9 cellular contexts compared by ENCODE assay signal in the genomic region with DNA sequence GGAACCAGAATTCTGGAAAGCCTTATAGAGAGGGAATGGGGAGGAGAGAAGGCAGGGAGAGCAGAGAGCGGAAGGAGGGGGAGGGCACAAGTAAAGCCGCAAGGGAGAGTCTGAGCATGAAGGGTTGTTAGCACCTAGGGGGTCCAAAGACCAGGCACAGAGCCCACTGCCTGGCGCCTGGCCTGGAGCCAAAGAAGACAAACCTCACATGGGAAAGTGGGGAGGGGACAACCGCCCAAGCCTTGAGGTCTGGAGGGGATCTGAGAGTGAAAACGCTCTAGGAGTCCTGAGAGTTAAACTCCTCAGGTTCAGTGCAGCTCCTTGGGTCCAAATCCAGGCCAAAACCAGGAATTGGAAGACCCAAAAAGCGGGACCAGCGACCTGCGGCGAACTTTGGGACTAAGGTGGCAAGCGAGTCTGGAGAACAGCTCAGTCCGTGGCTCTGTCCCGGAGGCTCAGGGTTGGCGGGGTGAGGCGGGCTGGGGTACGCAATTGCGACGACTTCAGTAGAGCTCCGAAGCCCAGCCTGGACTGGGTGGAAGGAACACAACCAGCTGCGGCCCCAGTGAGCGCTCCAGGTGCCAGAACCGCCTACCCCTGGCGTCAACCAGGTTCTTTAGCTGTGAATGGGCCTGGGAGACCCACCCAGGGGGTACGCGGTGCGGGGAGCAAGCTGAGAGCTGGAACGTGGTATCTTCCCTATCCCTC. TPM values are rescaled to one million over a fixed set of nuclear protein-coding genes. Genes with fewer than 3 reads are reported as not detected.
DNase-seq lines count a peak whose midpoint lies in the region; ATAC-seq and TF ChIP-seq lines count a peak whose summit lies in the region.
"Had no signal": no experiment of that assay in that cellular context is flagged by ENCODE, and none has a peak within 500 bp of the region (broad histone marks: within the 10 kb centered on the region; RNA-seq: fewer than 3 reads in every experiment).

No MANE protein-coding gene starts in this region.

- intact Hi-C loops in colonic mucosa (cut with DNase I) = loop anchor here (5.0 kb wide), 2 partner anchors 45 to 100 kb away; no protein-coding TSS in a partner anchor

- no peaks in the 10 kb centered on the region for H3F3A ChIP-seq in Loucy (ENCODE audit: low read depth)

- ATAC-seq in CD4-positive, CD25-positive, alpha-beta regulatory T cell (ENCODE audit: low read depth in 2 of 2) = no peak
- no peak for ATAC-seq in esophagus mucosa

- H3K27me3 Mint-ChIP-seq in CD4-positive, CD25-positive, alpha-beta regulatory T cell = peaks cover 27% of the 10 kb centered on the region
- H3K27me3 Mint-ChIP-seq in nephron (ENCODE audit: low read depth) = peaks cover 31% of the 10 kb centered on the region

- H3K27me3 ChIP-seq in CD4-positive, CD25-positive, alpha-beta regulatory T cell (ENCODE audit: control insufficient read depth, insufficient read depth, low read length) = peaks cover 10% of the 10 kb centered on the region
- H3K27me3 ChIP-seq in Loucy (ENCODE audit: insufficient read depth, low read length, poor library complexity, severe bottlenecking) (no peaks in the 10 kb centered on the region), colonic mucosa (no peaks in the 10 kb centered on the region)

- H3K9ac ChIP-seq in Loucy (ENCODE audit: low read depth, low read length, poor library complexity, severe bottlenecking) (peak overlapping the region; percentile 12), colonic mucosa (ENCODE audit: low read depth in 2 of 2, low read length in 2 of 2) (peak overlapping the region in 1 of 2 donors; percentile 70)

- peaks cover 13% of the 10 kb centered on the region for H4K20me1 ChIP-seq in Loucy (ENCODE audit: insufficient read depth, low read length, poor library complexity, severe bottlenecking)

- peaks cover 12 to 38% (median 23%) of the 10 kb centered on the region in 4 donors for H3K4me1 Mint-ChIP-seq in CD4-positive, CD25-positive, alpha-beta regulatory T cell
- H3K4me1 Mint-ChIP-seq in nephron = peaks cover 46% of the 10 kb centered on the region

- H3K9me2 ChIP-seq in Loucy (replicated peaks; ENCODE audit: low read depth, low read length) = no peaks in the 10 kb centered on the region

- peak overlapping the region; percentile 38 to 62 (median 60) for H3K27ac Mint-ChIP-seq in CD4-positive, CD25-positive, alpha-beta regulatory T cell
- H3K27ac Mint-ChIP-seq in nephron = peak overlapping the region in 2 of 3 experiments; percentile 20 to 55

- peak overlapping the region; percentile 51 for H3K4me3 ChIP-seq in CD4-positive, CD25-positive, alpha-beta regulatory T cell (ENCODE audit: low read depth, low read length)
- H3K4me3 ChIP-seq in Loucy (ENCODE audit: low read length, poor library complexity, severe bottlenecking) (peak overlapping the region; percentile 60), colonic mucosa (peak overlapping the region; percentile 39)

- peaks cover 39% of the 10 kb centered on the region for H3K79me2 ChIP-seq in Loucy (ENCODE audit: insufficient read depth, low read length)

- no peaks in the 10 kb centered on the region for H3K9me3 Mint-ChIP-seq in CD4-positive, CD25-positive, alpha-beta regulatory T cell
- no peaks in the 10 kb centered on the region for H3K9me3 Mint-ChIP-seq in nephron

- peak overlapping the region; percentile 65 to 92 (median 87) for H3K4me3 Mint-ChIP-seq in CD4-positive, CD25-positive, alpha-beta regulatory T cell
- H3K4me3 Mint-ChIP-seq in nephron = peak overlapping the region; percentile 74 to 80 (median 76)

- DNase-seq in CD4-positive, CD25-positive, alpha-beta regulatory T cell = no peak
- DNase-seq in colonic mucosa (no peak), HCEC 1CT (no peak), epidermal melanocyte (ENCODE audit: insufficient read length, low spot score) (no peak), NCI-H510A treated with DMSO at 0.1 percent for 48 hours (lab: John Stamatoyannopoulos, UW) (no peak)

- H3K36me3 Mint-ChIP-seq in CD4-positive, CD25-positive, alpha-beta regulatory T cell = no peaks in the 10 kb centered on the region
- H3K36me3 Mint-ChIP-seq in nephron (ENCODE audit: low read depth) = peaks cover 5% of the 10 kb centered on the region

- H3K9me3 ChIP-seq in CD4-positive, CD25-positive, alpha-beta regulatory T cell (ENCODE audit: control insufficient read depth in 2 of 2, low read length in 2 of 2) = no peaks in the 10 kb centered on the region
- H3K9me3 ChIP-seq in Loucy (ENCODE audit: insufficient read depth, low read depth, low read length) = no peaks in the 10 kb centered on the region
- no peaks in the 10 kb centered on the region for H3K9me3 ChIP-seq in colonic mucosa

- no peaks in the 10 kb centered on the region for H3K36me3 ChIP-seq in CD4-positive, CD25-positive, alpha-beta regulatory T cell (ENCODE audit: control insufficient read depth, insufficient read depth, low read length)
- H3K36me3 ChIP-seq in Loucy (ENCODE audit: insufficient read depth, low read length) (no peaks in the 10 kb centered on the region), colonic mucosa (no peaks in the 10 kb centered on the region)

- H2AFZ ChIP-seq in Loucy (ENCODE audit: low read length) = no peak overlapping the region

- H3K27ac ChIP-seq in CD4-positive, CD25-positive, alpha-beta regulatory T cell (ENCODE audit: insufficient read depth, low read length, poor library complexity, severe bottlenecking) = peak overlapping the region; percentile 60
- peak overlapping the region; percentile 63 for H3K27ac ChIP-seq in colonic mucosa

- no peak for TF ChIP-seq CTCF in Loucy (conservative IDR thresholded peaks at IDR 0.05; ENCODE audit: low read length)
- no peak for TF ChIP-seq CTCF in colonic mucosa (IDR thresholded peaks at IDR 0.05)
- TF ChIP-seq CTCF in nephron (IDR thresholded peaks at IDR 0.05; ENCODE audit: unreplicated experiment in 3 of 3) = no peak

- H3K4me2 ChIP-seq in Loucy (ENCODE audit: low read depth, low read length, poor library complexity, severe bottlenecking) = peak overlapping the region; percentile 79

- peaks cover 24% of the 10 kb centered on the region for H3K4me1 ChIP-seq in CD4-positive, CD25-positive, alpha-beta regulatory T cell (ENCODE audit: control insufficient read depth, insufficient read depth, low read length, poor library complexity, severe bottlenecking)
- H3K4me1 ChIP-seq in Loucy (ENCODE audit: insufficient read depth, low read length, poor library complexity, severe bottlenecking) (peaks cover 30% of the 10 kb centered on the region), colonic mucosa (peaks cover 5% of the 10 kb centered on the region)

RNA-seq across cellular contexts. Expression of gene INAFM2, which starts 0.8 kb away (rescaled TPM):
- 10.0 TPM for total RNA-seq in CD4-positive, CD25-positive, alpha-beta regulatory T cell
- 1 to 10 TPM in 3 of 4 donors, under 1 TPM in 1; 0.67 to 2.2 (median 1.7) TPM for polyA plus RNA-seq in CD4-positive, CD25-positive, alpha-beta regulatory T cell
- total RNA-seq in colonic mucosa = 10 to 100 TPM; 10.8 to 28.6 TPM
- total RNA-seq in esophagus mucosa = 7.1 TPM

RNA-seq across cellular contexts. Expression of gene PLCB2, which starts 14.9 kb away (rescaled TPM):
- 305 TPM for total RNA-seq in CD4-positive, CD25-positive, alpha-beta regulatory T cell
- 10 to 100 TPM; 17.3 to 24.6 (median 19.8) TPM for polyA plus RNA-seq in CD4-positive, CD25-positive, alpha-beta regulatory T cell
- 1 to 10 TPM; 5.7 to 9.5 TPM for total RNA-seq in colonic mucosa
- 4.2 TPM for total RNA-seq in esophagus mucosa

RNA-seq across cellular contexts. Expression of gene CCDC9B, which starts 18.1 kb away (rescaled TPM):
- 3.7 TPM for total RNA-seq in CD4-positive, CD25-positive, alpha-beta regulatory T cell
- under 1 TPM in 1 of 4 donors, not detected in 3; 0.10 TPM for polyA plus RNA-seq in CD4-positive, CD25-positive, alpha-beta regulatory T cell
- total RNA-seq in colonic mucosa (10 to 100 TPM; 13.1 to 28.7 TPM), esophagus mucosa (21.3 TPM)

RNA-seq across cellular contexts. Expression of gene PHGR1, which starts 28.1 kb away (rescaled TPM):
- not detected for total RNA-seq in CD4-positive, CD25-positive, alpha-beta regulatory T cell
- not detected for polyA plus RNA-seq in CD4-positive, CD25-positive, alpha-beta regulatory T cell
- total RNA-seq in colonic mucosa (1,000 to 10,000 TPM; 1,442 to 2,028 TPM), esophagus mucosa (not detected)
- total RNA-seq: glomerular endothelial cell had no signal

RNA-seq across cellular contexts. Expression of gene DISP2, which starts 35.3 kb away (rescaled TPM):
- 0.22 TPM for total RNA-seq in CD4-positive, CD25-positive, alpha-beta regulatory T cell
- under 1 TPM; 0.10 to 0.54 (median 0.21) TPM for polyA plus RNA-seq in CD4-positive, CD25-positive, alpha-beta regulatory T cell
- total RNA-seq in colonic mucosa (10 to 100 TPM; 12.6 to 16.3 TPM), esophagus mucosa (0.28 TPM)

Comparison
In these comparisons a context has a peak if more than half of its experiments do, and no peak if none do; other contexts are left out.
1. RNA of gene PLCB2, which starts 14.9 kb away (total RNA-seq): 305 TPM in CD4-positive, CD25-positive, alpha-beta regulatory T cell (single experiment); 5.7 to 9.5 TPM in colonic mucosa and 4.2 TPM in esophagus mucosa (single experiment); every median in the first group is over 10 times any median in the second.
2. Peak in every context shown above with its lines, with median percentiles within 50 percentile points of each other: H3K4me3 ChIP-seq.